8 cellular contexts compared by ENCODE assay signal in the genomic region with DNA sequence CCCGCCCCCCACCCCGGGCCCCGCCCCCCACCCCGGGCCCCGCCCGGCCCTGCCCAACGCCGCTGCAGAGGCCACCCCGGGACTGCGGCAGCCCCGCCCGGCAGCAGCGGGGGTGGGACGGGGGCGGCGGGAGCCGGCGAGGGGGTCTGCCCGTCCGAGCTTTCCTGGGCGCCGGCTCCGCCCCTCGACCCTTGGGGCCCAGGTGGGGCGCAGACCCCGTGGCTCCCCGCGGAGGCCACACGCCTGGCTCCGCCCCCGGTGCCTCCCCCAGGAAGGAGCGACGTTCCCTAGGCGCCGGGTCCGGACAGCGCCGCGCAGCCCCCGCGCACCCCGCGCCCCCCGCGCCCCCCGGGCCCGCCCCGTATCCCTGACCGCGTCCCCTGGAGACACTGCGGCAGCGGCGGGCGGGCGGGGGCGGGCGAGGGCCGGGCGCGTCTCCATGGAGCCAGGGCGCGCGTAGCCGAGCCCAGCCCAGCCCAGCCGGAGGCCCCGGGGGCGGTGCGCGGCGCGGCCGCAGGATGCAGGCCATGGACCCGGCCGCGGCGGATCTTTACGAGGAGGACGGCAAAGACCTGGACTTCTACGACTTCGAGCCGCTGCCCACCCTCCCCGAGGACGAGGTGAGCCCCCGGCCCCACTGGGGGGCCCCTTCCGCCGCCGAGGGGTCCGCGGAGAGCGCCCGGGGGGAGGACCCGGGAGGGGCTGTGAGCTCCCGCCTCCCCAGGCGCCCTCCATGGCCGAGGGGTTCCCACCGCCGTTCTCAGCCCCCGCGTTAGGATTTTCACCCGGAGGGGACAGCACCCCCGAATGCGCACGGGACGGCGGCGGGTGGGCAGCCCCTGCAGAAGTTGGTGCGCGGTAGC. TPM values are rescaled to one million over a fixed set of nuclear protein-coding genes. Genes with fewer than 3 reads are reported as not detected.
A peak's percentile ranks its signal among the peaks of the same experiment; 100 is the strongest.
DNase-seq lines count a peak whose midpoint lies in the region; ATAC-seq and TF ChIP-seq lines count a peak whose summit lies in the region.

A gene with protein sequence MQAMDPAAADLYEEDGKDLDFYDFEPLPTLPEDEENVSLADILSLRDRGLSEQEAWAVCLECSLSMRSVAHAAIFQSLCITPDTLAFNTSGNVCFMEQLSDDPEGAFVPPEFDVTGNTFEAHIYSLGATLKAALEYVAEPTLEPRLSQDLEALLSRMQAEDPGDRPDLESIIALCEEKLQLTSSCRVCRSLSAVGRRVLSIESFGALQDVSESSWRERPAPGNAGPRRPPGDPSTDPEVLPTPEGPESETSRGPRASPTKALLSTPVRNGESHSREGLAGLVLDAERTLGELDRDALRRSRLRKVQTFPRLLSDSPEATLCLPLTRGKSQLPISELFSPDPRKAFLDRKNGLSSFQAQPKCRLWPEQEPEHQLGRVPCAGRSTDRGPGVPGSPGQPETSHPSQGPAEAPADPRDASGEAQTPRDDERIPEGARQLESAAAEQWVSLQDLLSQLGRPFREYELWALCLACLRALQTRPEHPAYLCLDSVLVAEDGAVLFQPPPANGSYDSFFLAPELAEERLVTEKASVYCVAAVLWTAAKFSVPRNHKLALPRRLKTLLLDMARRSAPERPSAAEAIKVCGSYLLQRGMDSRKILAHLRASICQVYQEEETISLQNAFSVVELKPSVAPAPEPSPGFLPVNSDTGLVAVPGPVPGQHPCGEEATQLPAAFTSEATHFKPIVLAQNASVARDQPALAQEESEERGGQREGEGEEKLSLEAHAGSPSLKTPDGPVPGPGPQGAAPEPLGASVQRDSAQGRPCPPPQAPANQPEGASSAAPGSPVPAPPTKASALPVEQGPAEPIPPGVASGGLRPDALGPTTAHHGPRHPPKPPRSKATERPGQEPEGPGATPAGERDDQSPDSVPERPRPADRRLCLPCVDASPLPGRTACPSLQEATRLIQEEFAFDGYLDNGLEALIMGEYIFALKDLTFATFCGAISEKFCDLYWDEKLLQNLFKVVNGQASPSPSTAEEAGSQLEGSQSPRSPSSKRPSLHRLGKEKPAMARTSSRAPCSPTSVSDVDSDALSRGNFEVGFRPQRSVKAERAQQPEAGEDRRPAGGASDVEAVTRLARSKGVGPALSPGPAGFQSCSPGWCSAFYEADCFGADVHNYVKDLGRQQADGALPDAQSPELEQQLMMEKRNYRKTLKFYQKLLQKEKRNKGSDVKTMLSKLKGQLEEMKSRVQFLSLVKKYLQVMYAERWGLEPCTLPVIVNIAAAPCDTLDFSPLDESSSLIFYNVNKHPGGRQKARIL (N-terminal part only) (plus strand): TSS at position 270 of the 863 bp plus-strand sequence. CDS start 249 bp downstream, at position 519.

- no peak for ATAC-seq in HG03139 (IDR thresholded peaks at IDR 0.05; ENCODE audit: unreplicated experiment)
- no peak for ATAC-seq in HG03039 (IDR thresholded peaks at IDR 0.05; ENCODE audit: unreplicated experiment)

- H3K9me3 ChIP-seq in NT2/D1 (ENCODE audit: insufficient read depth, low read length): 0 out of 2 replicates have a peak, but pooled peaks cover 4% of the 10 kb centered on the region
- H3K9me3 ChIP-seq in endodermal cell (ENCODE audit: control insufficient read depth, low read length): no peaks in the 10 kb centered on the region
- H3K9me3 ChIP-seq in mononuclear cell (ENCODE audit: low read depth, low read length): no peaks in the 10 kb centered on the region

- 1 to 2% methylated on average over 13 to 105 of the region's 108 CpGs for WGBS in endodermal cell (ENCODE audit: insufficient coverage in 1 of 2, insufficient read length in 1 of 2), 2 experiments

- H3K36me3 ChIP-seq in NT2/D1 (ENCODE audit: insufficient read depth, insufficient read length, low read length) (peaks cover 2% of the 10 kb centered on the region), endodermal cell (ENCODE audit: control insufficient read depth, insufficient read depth, low read length) (no peaks in the 10 kb centered on the region)

- no peaks in the 10 kb centered on the region for H3K36me3 Mint-ChIP-seq in Calu3 (ENCODE audit: insufficient read depth, unreplicated experiment)
- no peaks in the 10 kb centered on the region for H3K36me3 Mint-ChIP-seq in endodermal cell (ENCODE audit: low read depth)

- intact Hi-C loops in Calu3 (cut with micrococcal nuclease; ENCODE audit: unreplicated experiment): no loop called here

- H3K4me1 ChIP-seq in NT2/D1 (ENCODE audit: insufficient read depth, insufficient read length) (peaks cover 9% of the 10 kb centered on the region), endodermal cell (ENCODE audit: control insufficient read depth, insufficient read depth, low read length) (no peaks in the 10 kb centered on the region), mononuclear cell (ENCODE audit: insufficient read depth, low read length) (peaks cover 6% of the 10 kb centered on the region)

- no peak for TF ChIP-seq CTCF in Calu3 (IDR thresholded peaks at IDR 0.05; ENCODE audit: unreplicated experiment)
- no peak for TF ChIP-seq CTCF in endodermal cell (conservative IDR thresholded peaks at IDR 0.05)

- no peak within 1 kb of the TSS for H3K27ac Mint-ChIP-seq in Calu3 (ENCODE audit: unreplicated experiment)
- H3K27ac Mint-ChIP-seq in endodermal cell: no peak within 1 kb of the TSS

- H3K27me3 ChIP-seq in NT2/D1 (ENCODE audit: insufficient read depth, insufficient read length) (no peaks in the 10 kb centered on the region), endodermal cell (ENCODE audit: control insufficient read depth, insufficient read depth, low read length, poor library complexity, severe bottlenecking) (peaks cover 14% of the 10 kb centered on the region), mononuclear cell (ENCODE audit: insufficient read depth, low read length) (peaks cover 23% of the 10 kb centered on the region)

- no peaks in the 10 kb centered on the region for H3K4me1 Mint-ChIP-seq in Calu3 (ENCODE audit: low read depth, unreplicated experiment)
- H3K4me1 Mint-ChIP-seq in endodermal cell: no peaks in the 10 kb centered on the region

- CTCF ChIA-PET in Calu3 (lab: Charles Lee): interaction anchor here (0.6 kb wide), 1 partner anchor 254 kb away, joined by 6 read pairs; no protein-coding TSS in a partner anchor

- H3K9ac ChIP-seq in NT2/D1 (ENCODE audit: insufficient read length, low read depth) (peak within 1 kb of the TSS; percentile 85), endodermal cell (ENCODE audit: extremely low read depth, low read length, poor library complexity, severe bottlenecking) (no peak within 1 kb of the TSS)

- peaks cover 5% of the 10 kb centered on the region for H3K27me3 Mint-ChIP-seq in Calu3 (ENCODE audit: unreplicated experiment)
- peaks cover 7% of the 10 kb centered on the region for H3K27me3 Mint-ChIP-seq in endodermal cell (ENCODE audit: insufficient read depth)

- BruUV-seq in Calu3 (replicated peaks; lab: Mats Ljungman, UMichigan): no TSS peak

- DNase-seq in Calu3 (peak; percentile 33), NT2/D1 (ENCODE audit: low read depth, low spot score) (no peak), endodermal cell (peak; percentile 81), medulla oblongata (ENCODE audit: extremely low spot score) (no peak)
- DNase-seq in stimulated activated CD4-positive, alpha-beta T cell treated with anti-CD3 and anti-CD28 coated beads, Interleukin-1b, Interleukin-23, amount 100 ng/mL, for 48 hours: no peak

- H3K9me3 Mint-ChIP-seq in Calu3 (ENCODE audit: low read depth, unreplicated experiment) (no peaks in the 10 kb centered on the region), endodermal cell (no peaks in the 10 kb centered on the region)

- H3K4me3 Mint-ChIP-seq in Calu3 (ENCODE audit: low read depth, unreplicated experiment): peak within 1 kb of the TSS; percentile 54
- peak within 1 kb of the TSS; percentile 61 for H3K4me3 Mint-ChIP-seq in endodermal cell

- peak within 1 kb of the TSS; percentile 49 for H3K4me3 ChIP-seq in NT2/D1 (ENCODE audit: insufficient read length, low read depth)
- H3K4me3 ChIP-seq in endodermal cell (ENCODE audit: low read length): peak within 1 kb of the TSS; percentile 76
- H3K4me3 ChIP-seq in mononuclear cell (ENCODE audit: low read length): peak within 1 kb of the TSS; percentile 13

- no peak within 1 kb of the TSS for H3K27ac ChIP-seq in endodermal cell (ENCODE audit: low read depth, low read length)

RNA-seq across cellular contexts. Expression of the gene that starts here (rescaled TPM):
- total RNA-seq in Calu3 (2022) (1.2 and 1.7 TPM in 2 replicates), endodermal cell (1 to 10 TPM; 6.5 to 9.6 TPM), mononuclear cell (0.94 TPM)
- 7.3 TPM for polyA plus RNA-seq in endodermal cell (2013, experiment 1 of 2)
- polyA plus RNA-seq in endodermal cell (2013, experiment 2 of 2): 4.6 TPM

Comparison
In these comparisons a context has a peak if more than half of its experiments do, and no peak if none do; other contexts are left out.
1. DNase-seq: peak in Calu3 (single experiment) and endodermal cell (single experiment); none in NT2/D1 (single experiment), medulla oblongata (single experiment) and stimulated activated CD4-positive, alpha-beta T cell treated with anti-CD3 and anti-CD28 coated beads, Interleukin-1b, Interleukin-23, amount 100 ng/mL, for 48 hours (single experiment).
2. H3K4me3 ChIP-seq: peak in every context shown above with its lines; median percentile 76 in endodermal cell; 49 in NT2/D1; 13 in mononuclear cell.